In the genomic region with DNA sequence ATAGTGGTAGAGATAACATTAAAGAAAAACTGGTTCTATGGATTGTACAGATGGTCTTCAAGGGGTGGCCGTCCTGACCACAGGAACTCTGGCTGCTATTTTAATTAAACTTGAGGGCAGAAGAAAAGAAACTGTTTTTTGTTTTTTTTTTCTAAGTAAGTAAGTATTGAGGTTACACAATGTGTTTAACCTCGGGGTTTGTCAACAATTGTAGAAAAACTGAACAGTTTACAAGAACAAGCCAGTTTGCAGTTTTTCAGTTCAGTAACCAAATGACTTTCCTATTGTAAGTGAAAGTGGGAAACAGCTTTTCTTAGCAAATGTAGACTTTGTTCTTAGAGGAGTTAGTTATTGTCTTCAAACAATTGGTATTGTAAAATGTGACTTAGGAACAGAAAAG, we compare ENCODE assay signal across 11 cellular contexts.
A peak's percentile ranks its signal among the peaks of the same experiment; 100 is the strongest.
DNase-seq lines count a peak whose midpoint lies in the region; ATAC-seq and TF ChIP-seq lines count a peak whose summit lies in the region.
"Had no signal": no experiment of that assay in that cellular context is flagged by ENCODE, and none has a peak within 500 bp of the region (broad histone marks: within the 10 kb centered on the region; RNA-seq: fewer than 3 reads in every experiment).

No MANE protein-coding gene starts in this region.

- H3K27ac ChIP-seq in vagina, result no peak overlapping the region

- no peaks in the 10 kb centered on the region for H3K9me3 Mint-ChIP-seq in activated naive CD4-positive, alpha-beta T cell treated with anti-CD3 and anti-CD28 coated beads, Interleukin-2, amount 10 ng/mL, durations not matched to agents 7 days and 5 days

- H3K27ac Mint-ChIP-seq in activated naive CD4-positive, alpha-beta T cell treated with anti-CD3 and anti-CD28 coated beads, Interleukin-2, amount 10 ng/mL, durations not matched to agents 7 days and 5 days, result no peak overlapping the region

- DNase-seq in EL (peak; percentile 34), GM20000 (ENCODE audit: low spot score) (peak; percentile 13), fibroblast of peridontal ligament (ENCODE audit: extremely low read depth) (peak; percentile 24), vagina (ENCODE audit: extremely low spot score in 2 of 2) (no peak), AML-193 (lab: John Stamatoyannopoulos, UW) (no peak)
- no peak for DNase-seq in activated naive CD4-positive, alpha-beta T cell treated with anti-CD3 and anti-CD28 coated beads, Interleukin-2, amount 10 ng/mL, durations not matched to agents 7 days and 5 days
- no peak for DNase-seq in activated T-cell treated with anti-CD3 and anti-CD28 coated beads, Interleukin-2, amount 50 U/mL, for 48 hours
- DNase-seq: effector CD4-positive, alpha-beta T cell; GOT3; islet precursor cell had no signal

- H3K36me3 ChIP-seq in vagina, result no peaks in the 10 kb centered on the region

- no peaks in the 10 kb centered on the region for H3K36me3 Mint-ChIP-seq in activated naive CD4-positive, alpha-beta T cell treated with anti-CD3 and anti-CD28 coated beads, Interleukin-2, amount 10 ng/mL, durations not matched to agents 7 days and 5 days

- CTCF ChIA-PET in activated naive CD4-positive, alpha-beta T cell treated with anti-CD3 and anti-CD28 coated beads, Interleukin-2, amount 10 ng/mL, durations not matched to agents 7 days and 5 days (lab: Charles Lee), result no interaction called here

- no peak overlapping the region for H3K4me3 Mint-ChIP-seq in activated naive CD4-positive, alpha-beta T cell treated with anti-CD3 and anti-CD28 coated beads, Interleukin-2, amount 10 ng/mL, durations not matched to agents 7 days and 5 days

- intact Hi-C loops in vagina (cut with DNase I), result no loop called here

- peaks cover 4% of the 10 kb centered on the region for H3K27me3 Mint-ChIP-seq in activated naive CD4-positive, alpha-beta T cell treated with anti-CD3 and anti-CD28 coated beads, Interleukin-2, amount 10 ng/mL, durations not matched to agents 7 days and 5 days

- H3K4me3 ChIP-seq in vagina, result no peak overlapping the region

- no peak for TF ChIP-seq POLR2A in vagina (IDR thresholded peaks at IDR 0.05)

- H3K4me1 Mint-ChIP-seq in activated naive CD4-positive, alpha-beta T cell treated with anti-CD3 and anti-CD28 coated beads, Interleukin-2, amount 10 ng/mL, durations not matched to agents 7 days and 5 days, result peaks cover 13% of the 10 kb centered on the region

- TF ChIP-seq CTCF in GM20000 (IDR thresholded peaks at IDR 0.05; ENCODE audit: extremely low read depth, missing control alignments), result no peak
- no peak for TF ChIP-seq CTCF in vagina (IDR thresholded peaks at IDR 0.05)

- H3K27me3 ChIP-seq in vagina, result no peaks in the 10 kb centered on the region

- no peaks in the 10 kb centered on the region for H3K9me3 ChIP-seq in vagina

- peak; percentile 53 for ATAC-seq in HG03354 (IDR thresholded peaks at IDR 0.05; ENCODE audit: poor library complexity, severe bottlenecking, unreplicated experiment)

- no peaks in the 10 kb centered on the region for H3K4me1 ChIP-seq in vagina

Comparison
In these comparisons a context has a peak if more than half of its experiments do, and no peak if none do; other contexts are left out.
1. DNase-seq: peak in EL (single experiment), GM20000 (single experiment) and fibroblast of peridontal ligament (single experiment); none in vagina (0 of 2), activated naive CD4-positive, alpha-beta T cell treated with anti-CD3 and anti-CD28 coated beads, Interleukin-2, amount 10 ng/mL, durations not matched to agents 7 days and 5 days (single experiment), AML-193 (0 of 2) and activated T-cell treated with anti-CD3 and anti-CD28 coated beads, Interleukin-2, amount 50 U/mL, for 48 hours (0 of 2).